In genomic region chr2:31170071-31170698, GRCh38 we compare ENCODE assay signal across 9 cellular contexts.
DNase-seq lines count a peak whose midpoint lies in the region; ATAC-seq and TF ChIP-seq lines count a peak whose summit lies in the region.
"Had no signal": no experiment of that assay in that cellular context is flagged by ENCODE, and none has a peak within 500 bp of the region (broad histone marks: within the 10 kb centered on the region; RNA-seq: fewer than 3 reads in every experiment).

No MANE protein-coding gene starts in this region.

- ATAC-seq in HG03103 (IDR thresholded peaks at IDR 0.05; ENCODE audit: low read depth, unreplicated experiment) (peak; percentile 65), memory B cell (ENCODE audit: low read depth) (peak; percentile 97)
- peak; percentile 63 for ATAC-seq in effector memory CD8-positive, alpha-beta T cell (replicated peaks)

- no peaks in the 10 kb centered on the region for H3K9me3 Mint-ChIP-seq in effector memory CD8-positive, alpha-beta T cell
- peaks cover 1% of the 10 kb centered on the region for H3K9me3 Mint-ChIP-seq in memory B cell

- peaks cover 9 to 23% of the 10 kb centered on the region in 2 donors for H3K27me3 Mint-ChIP-seq in effector memory CD8-positive, alpha-beta T cell
- H3K27me3 Mint-ChIP-seq in memory B cell = peaks cover 1% of the 10 kb centered on the region

- DNase-seq in NCI-H2227 treated with DMSO at 0.1 percent for 48 hours (lab: John Stamatoyannopoulos, UW) (peak; percentile 32), memory B cell (ENCODE audit: low spot score in 2 of 2) (peak; percentile 53 to 61)
- DNase-seq in activated CD4-positive, alpha-beta T cell treated with anti-CD3 and anti-CD28 coated beads, Interleukin-2, amount 50 U/mL, for 4 hours = peak; percentile 12 to 18
- peak; percentile 14 to 32 (median 22) for DNase-seq in effector memory CD8-positive, alpha-beta T cell
- peak; percentile 33 for DNase-seq in stimulated activated CD8-positive, alpha-beta memory T cell treated with anti-CD3 and anti-CD28 coated beads, Interleukin-4, amount 100 ng/mL, for 24 hours (ENCODE audit: low read depth)

- H3K4me1 Mint-ChIP-seq in effector memory CD8-positive, alpha-beta T cell (ENCODE audit: low read depth in 2 of 2) = peaks cover 0 to 2% of the 10 kb centered on the region in 2 donors
- H3K4me1 Mint-ChIP-seq in memory B cell = peaks cover 25% of the 10 kb centered on the region

- no peak overlapping the region for H3K27ac Mint-ChIP-seq in effector memory CD8-positive, alpha-beta T cell
- H3K27ac Mint-ChIP-seq in memory B cell = no peak overlapping the region

- H3K27ac ChIP-seq in 22Rv1 = no peak overlapping the region
- H3K27ac ChIP-seq: skin epidermis had no signal

- TF ChIP-seq CTCF in 22Rv1 (IDR thresholded peaks at IDR 0.05) = peak; percentile 87
- TF ChIP-seq CTCF in GM12872 (IDR thresholded peaks at IDR 0.05; ENCODE audit: insufficient read depth, low read depth, low read length) = peak; percentile 97

- no peaks in the 10 kb centered on the region for H3K36me3 Mint-ChIP-seq in effector memory CD8-positive, alpha-beta T cell (ENCODE audit: insufficient read depth)
- peaks cover 2% of the 10 kb centered on the region for H3K36me3 Mint-ChIP-seq in memory B cell

- no peak overlapping the region for H3K4me3 Mint-ChIP-seq in effector memory CD8-positive, alpha-beta T cell
- no peak overlapping the region for H3K4me3 Mint-ChIP-seq in memory B cell
